ENCODE assay signal across 9 cellular contexts in the genomic region with DNA sequence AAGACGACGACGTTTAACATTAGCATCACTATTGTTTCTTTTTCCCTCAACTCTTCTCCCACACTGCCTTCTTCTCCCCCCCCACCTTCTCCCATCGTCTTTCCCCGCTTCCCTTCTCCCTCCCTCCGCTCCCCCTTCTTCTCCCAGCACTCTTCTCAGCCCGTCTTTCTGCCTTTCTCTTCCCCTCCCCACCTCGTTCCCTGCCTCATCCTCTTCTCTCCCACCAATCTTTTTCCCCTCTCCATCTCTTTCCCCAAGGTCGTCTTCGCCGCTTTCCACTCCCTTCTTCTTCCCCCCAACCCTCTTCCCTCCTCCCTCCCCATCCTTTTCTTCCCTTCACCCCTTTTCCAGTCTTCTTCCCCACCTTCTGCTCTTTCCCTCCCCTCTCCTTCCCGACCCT. TPM values are rescaled to one million over a fixed set of nuclear protein-coding genes. Genes with fewer than 3 reads are reported as not detected.
A peak's percentile ranks its signal among the peaks of the same experiment; 100 is the strongest.
DNase-seq lines count a peak whose midpoint lies in the region; FAIRE-seq and TF ChIP-seq lines count a peak whose summit lies in the region.
"Not testable (repeated sequence)": the region's sequence is repeated elsewhere in the genome, so short reads cannot be mapped to it uniquely, and the experiment has no call there.
"Had no signal": no experiment of that assay in that cellular context is flagged by ENCODE, and none has a peak within 500 bp of the region (broad histone marks: within the 10 kb centered on the region; RNA-seq: fewer than 3 reads in every experiment).

No MANE protein-coding gene starts in this region.

- H3K9me3 ChIP-seq in ES-I3 (ENCODE audit: control insufficient read depth, insufficient read depth, low read length); SU-DHL-6 (ENCODE audit: insufficient read depth, low read length); endothelial cell of umbilical vein (replicated peaks; ENCODE audit: control insufficient read depth, insufficient read depth, low read length): not testable (repeated sequence)

- peak overlapping the region; percentile 89 for H3K27ac Mint-ChIP-seq in activated naive CD8-positive, alpha-beta T cell treated with anti-CD3 and anti-CD28 coated beads for 36 hours
- peak overlapping the region; percentile 20 for H3K27ac Mint-ChIP-seq in progenitor cell of endocrine pancreas

- BruUV-seq in endothelial cell of umbilical vein (replicated peaks; lab: Mats Ljungman, UMichigan): not testable (repeated sequence)

- not testable (repeated sequence) for H3K36me3 ChIP-seq in ES-I3 (ENCODE audit: insufficient read depth, low read length); SU-DHL-6 (ENCODE audit: low read length); endothelial cell of umbilical vein (ENCODE audit: control insufficient read depth in 2 of 2, extremely low read depth in 1 of 2, insufficient read depth in 2 of 2, low read length in 2 of 2)

- H3F3A ChIP-seq in SU-DHL-6 (ENCODE audit: insufficient read depth): not testable (repeated sequence)

- H3K4me1 ChIP-seq in ES-I3 (ENCODE audit: insufficient read depth, low read length); endothelial cell of umbilical vein (ENCODE audit: control insufficient read depth, extremely low read depth, insufficient read depth, low read length): not testable (repeated sequence)

- not testable (repeated sequence) for H4K20me1 ChIP-seq in SU-DHL-6 (ENCODE audit: low read depth, low read length); endothelial cell of umbilical vein (replicated peaks; ENCODE audit: control insufficient read depth, extremely low read depth, insufficient read depth, low read length)

- H3K9ac ChIP-seq in ES-I3 (ENCODE audit: low read depth, low read length): peak overlapping the region; percentile 50; the same call in 1 of the 2 replicates
- H3K9ac ChIP-seq in SU-DHL-6 (ENCODE audit: low read length): peak overlapping the region; percentile 68
- H3K9ac ChIP-seq in endothelial cell of umbilical vein (replicated peaks; ENCODE audit: extremely low read depth, insufficient read depth, low read length): not testable (repeated sequence)

- H3K27me3 Mint-ChIP-seq in activated naive CD8-positive, alpha-beta T cell treated with anti-CD3 and anti-CD28 coated beads for 36 hours; progenitor cell of endocrine pancreas: not testable (repeated sequence)

- not testable (repeated sequence) for H3K79me2 ChIP-seq in SU-DHL-6 (ENCODE audit: insufficient read depth, low read length); endothelial cell of umbilical vein (ENCODE audit: control insufficient read depth, insufficient read depth, low read length)

- not testable (repeated sequence) for H3K9me3 Mint-ChIP-seq in activated naive CD8-positive, alpha-beta T cell treated with anti-CD3 and anti-CD28 coated beads for 36 hours; progenitor cell of endocrine pancreas (ENCODE audit: low read depth)

- not testable (repeated sequence) for H2AFZ ChIP-seq in SU-DHL-6 (ENCODE audit: low read depth, low read length, severe bottlenecking); endothelial cell of umbilical vein (ENCODE audit: low read depth, low read length)

- H3K4me3 ChIP-seq in LNCaP clone FGC (ENCODE audit: low read depth, low read length) (peak overlapping the region; percentile 54), SU-DHL-6 (ENCODE audit: insufficient read depth, low read length, poor library complexity, severe bottlenecking) (peak overlapping the region; percentile 55), endothelial cell of umbilical vein (replicated peaks in 1 of 3; ENCODE audit: insufficient read depth in 1 of 3, low read depth in 1 of 3, low read length in 3 of 3) (peak overlapping the region in 1 of 3 experiments; percentile 28)

- DNase-seq in A172 (ENCODE audit: low spot score) (peak; percentile 43), iPS-NIHi7 (ENCODE audit: extremely low spot score) (peak; percentile 12)
- not testable (repeated sequence) for DNase-seq in LNCaP clone FGC (ENCODE audit: low read depth); activated naive CD8-positive, alpha-beta T cell treated with anti-CD3 and anti-CD28 coated beads for 36 hours; endothelial cell of umbilical vein (ENCODE audit: low read depth, low spot score); progenitor cell of endocrine pancreas (ENCODE audit: low spot score, unreplicated experiment)

- intact Hi-C loops in endothelial cell of umbilical vein (cut with micrococcal nuclease): not testable (repeated sequence)

- CTCF ChIA-PET in endothelial cell of umbilical vein (lab: Charles Lee): not testable (repeated sequence)

- H3K4me3 Mint-ChIP-seq in activated naive CD8-positive, alpha-beta T cell treated with anti-CD3 and anti-CD28 coated beads for 36 hours: peak overlapping the region; percentile 95
- H3K4me3 Mint-ChIP-seq in progenitor cell of endocrine pancreas (ENCODE audit: low read depth): peak overlapping the region; percentile 82

- not testable (repeated sequence) for H3K27ac ChIP-seq in SU-DHL-6 (ENCODE audit: low read depth, low read length); endothelial cell of umbilical vein (ENCODE audit: insufficient read depth, low read depth, low read length)

- not testable (repeated sequence) for TF ChIP-seq POLR2A in endothelial cell of umbilical vein (IDR thresholded peaks at IDR 0.05; ENCODE audit: low read depth, low read length)

- not testable (repeated sequence) for H3K9me1 ChIP-seq in endothelial cell of umbilical vein (replicated peaks; ENCODE audit: control insufficient read depth, extremely low read depth, insufficient read depth, low read length)

- H3K36me3 Mint-ChIP-seq in activated naive CD8-positive, alpha-beta T cell treated with anti-CD3 and anti-CD28 coated beads for 36 hours; progenitor cell of endocrine pancreas (ENCODE audit: insufficient read depth): not testable (repeated sequence)

- H3K4me1 Mint-ChIP-seq in activated naive CD8-positive, alpha-beta T cell treated with anti-CD3 and anti-CD28 coated beads for 36 hours: peaks cover 16% of the 10 kb centered on the region
- H3K4me1 Mint-ChIP-seq in progenitor cell of endocrine pancreas (ENCODE audit: low read depth): peaks cover 14% of the 10 kb centered on the region

- not testable (repeated sequence) for H3K27me3 ChIP-seq in SU-DHL-6 (ENCODE audit: low read length); endothelial cell of umbilical vein (ENCODE audit: control insufficient read depth in 2 of 2, insufficient read depth in 2 of 2, low read length in 2 of 2)

- dilution Hi-C loops in endothelial cell of umbilical vein (cut with MboI; ENCODE audit: extremely low pct_ligation_motif_present, low sequenced_read_pairs): not testable (repeated sequence)

- POLR2A ChIA-PET in endothelial cell of umbilical vein (lab: Charles Lee): not testable (repeated sequence)

- not testable (repeated sequence) for H3K9me2 ChIP-seq in SU-DHL-6 (replicated peaks; ENCODE audit: insufficient read depth, low read length)

- not testable (repeated sequence) for TF ChIP-seq CTCF in LNCaP clone FGC (IDR thresholded peaks at IDR 0.05; ENCODE audit: control insufficient read depth, extremely low read depth, insufficient read depth); SU-DHL-6 (IDR thresholded peaks at IDR 0.05; ENCODE audit: insufficient read depth, low read length, poor library complexity, severe bottlenecking); endothelial cell of umbilical vein (IDR thresholded peaks at IDR 0.05; ENCODE audit: extremely low read depth in 1 of 2, insufficient read depth in 1 of 2, low read depth in 1 of 2, low read length in 2 of 2); progenitor cell of endocrine pancreas (IDR thresholded peaks at IDR 0.05; ENCODE audit: unreplicated experiment)

- not testable (repeated sequence) for FAIRE-seq in endothelial cell of umbilical vein (lab: Jason Lieb, UNC)

- peak overlapping the region; percentile 62 for H3K4me2 ChIP-seq in SU-DHL-6 (ENCODE audit: low read depth, low read length, poor library complexity, severe bottlenecking)
- H3K4me2 ChIP-seq in endothelial cell of umbilical vein (ENCODE audit: insufficient read depth, low read length): peak overlapping the region; percentile 31

RNA-seq across cellular contexts. Expression of a gene that starts 33.2 kb away (rescaled TPM):
- total RNA-seq in A172 (2014; rRNA removed; shearing (Covaris generic)): not detected in 2 replicates
- under 1 TPM; 0.14 to 0.39 TPM for total RNA-seq in activated naive CD8-positive, alpha-beta T cell treated with anti-CD3 and anti-CD28 coated beads for 36 hours
- not detected in 2 replicates for total RNA-seq in endothelial cell of umbilical vein
- polyA plus RNA-seq in endothelial cell of umbilical vein: not detected in 2 replicates
- not detected in 2 replicates for polyA plus RNA-seq in endothelial cell of umbilical vein (2011; cell fraction: cytosol; rRNA removed)
- polyA plus RNA-seq in endothelial cell of umbilical vein (2011; cell fraction: nucleus; rRNA removed): not detected in 2 replicates
- polyA plus RNA-seq in endothelial cell of umbilical vein (2012): not detected in 2 replicates
- polyA minus RNA-seq in endothelial cell of umbilical vein: not detected in 2 replicates
- polyA minus RNA-seq in endothelial cell of umbilical vein (2011; cell fraction: cytosol; rRNA and poly(A)+ RNA removed): 1.4 TPM
- not detected in 2 replicates for polyA minus RNA-seq in endothelial cell of umbilical vein (2011; cell fraction: nucleus; rRNA and poly(A)+ RNA removed)
- total RNA-seq in progenitor cell of endocrine pancreas: not detected in 2 replicates
- total RNA-seq: RPMI7951 had no signal

RNA-seq across cellular contexts. Expression of a gene that starts 47.4 kb away (rescaled TPM):
- total RNA-seq in A172 (2014; rRNA removed; shearing (Covaris generic)): 34.1 and 39.3 TPM in 2 replicates
- total RNA-seq in activated naive CD8-positive, alpha-beta T cell treated with anti-CD3 and anti-CD28 coated beads for 36 hours: 10 to 100 TPM; 50.2 to 52.2 TPM
- 27.2 and 27.6 TPM in 2 replicates for total RNA-seq in endothelial cell of umbilical vein
- polyA plus RNA-seq in endothelial cell of umbilical vein: 14.2 and 18.9 TPM in 2 replicates
- polyA plus RNA-seq in endothelial cell of umbilical vein (2011; cell fraction: cytosol; rRNA removed): 17.7 and 18.2 TPM in 2 replicates
- 23.8 and 24.6 TPM in 2 replicates for polyA plus RNA-seq in endothelial cell of umbilical vein (2011; cell fraction: nucleus; rRNA removed)
- 19.2 and 20.4 TPM in 2 replicates for polyA plus RNA-seq in endothelial cell of umbilical vein (2012)
- 17.7 and 21.1 TPM in 2 replicates for polyA minus RNA-seq in endothelial cell of umbilical vein
- polyA minus RNA-seq in endothelial cell of umbilical vein (2011; cell fraction: cytosol; rRNA and poly(A)+ RNA removed): 29.9 TPM
- 11.0 and 15.8 TPM in 2 replicates for polyA minus RNA-seq in endothelial cell of umbilical vein (2011; cell fraction: nucleus; rRNA and poly(A)+ RNA removed)
- 36.1 and 36.6 TPM in 2 replicates for total RNA-seq in progenitor cell of endocrine pancreas
